In genomic region chr2:37636209-37637077, GRCh38 we compare ENCODE assay signal across 9 cellular contexts. TPM values are rescaled to one million over a fixed set of nuclear protein-coding genes. Genes with fewer than 3 reads are reported as not detected.
DNase-seq lines count a peak whose midpoint lies in the region; ATAC-seq and TF ChIP-seq lines count a peak whose summit lies in the region.
"Had no signal": no experiment of that assay in that cellular context is flagged by ENCODE, and none has a peak within 500 bp of the region (broad histone marks: within the 10 kb centered on the region; RNA-seq: fewer than 3 reads in every experiment).

No MANE protein-coding gene starts in this region.

- H3K4me3 Mint-ChIP-seq in activated CD8-positive, alpha-beta memory T cell treated with anti-CD3 and anti-CD28 coated beads, Interleukin-2, amount 10 ng/mL, durations not matched to agents 7 days and 5 days = no peak overlapping the region
- peak overlapping the region; percentile 49 for H3K4me3 Mint-ChIP-seq in activated naive CD8-positive, alpha-beta T cell

- no peaks in the 10 kb centered on the region for H3K9me3 Mint-ChIP-seq in activated CD8-positive, alpha-beta memory T cell treated with anti-CD3 and anti-CD28 coated beads, Interleukin-2, amount 10 ng/mL, durations not matched to agents 7 days and 5 days (ENCODE audit: low read depth)
- H3K9me3 Mint-ChIP-seq in activated naive CD8-positive, alpha-beta T cell (ENCODE audit: low read depth) = no peaks in the 10 kb centered on the region

- WGBS in gastroesophageal sphincter (ENCODE audit: low coverage in 1 of 2), 2 donors = 81 to 97% methylated on average over 3 to 4 of the region's 4 CpGs

- peaks cover 0 to 3% (median 0%) of the 10 kb centered on the region in 3 donors for H3K4me1 ChIP-seq in gastroesophageal sphincter

- TF ChIP-seq CTCF in gastroesophageal sphincter (IDR thresholded peaks at IDR 0.05) = no peak

- no peak for TF ChIP-seq EP300 in gastroesophageal sphincter (IDR thresholded peaks at IDR 0.05)

- H3K36me3 ChIP-seq in gastroesophageal sphincter = no peaks in the 10 kb centered on the region

- CTCF ChIA-PET in activated CD8-positive, alpha-beta memory T cell treated with anti-CD3 and anti-CD28 coated beads, Interleukin-2, amount 10 ng/mL, durations not matched to agents 7 days and 5 days (lab: Charles Lee) = interaction anchor here (1.0 kb wide), 1 partner anchor 197 kb away, joined by 4 read pairs; no protein-coding TSS in a partner anchor

- no peak for DNase-seq in activated CD8-positive, alpha-beta memory T cell treated with anti-CD3 and anti-CD28 coated beads, Interleukin-2, amount 10 ng/mL, durations not matched to agents 7 days and 5 days
- DNase-seq in activated CD8-positive, alpha-beta memory T cell treated with anti-CD3 and anti-CD28 coated beads, Interleukin-2, amount 50 U/mL, for 48 hours = no peak
- DNase-seq in stimulated activated naive CD8-positive, alpha-beta T cell treated with anti-CD3 and anti-CD28 coated beads, Interleukin-15, Interleukin-2, amounts not matched to agents 100 U/mL and 50 U/mL, for 24 hours = peak; percentile 56
- no peak for DNase-seq in AG08396 (ENCODE audit: low spot score)
- DNase-seq: BE2C had no signal

- H3K9me3 ChIP-seq in gastroesophageal sphincter = no peaks in the 10 kb centered on the region
- H3K9me3 ChIP-seq: BE2C had no signal

- peaks cover 8% of the 10 kb centered on the region for H3K36me3 Mint-ChIP-seq in activated CD8-positive, alpha-beta memory T cell treated with anti-CD3 and anti-CD28 coated beads, Interleukin-2, amount 10 ng/mL, durations not matched to agents 7 days and 5 days
- peaks cover 9% of the 10 kb centered on the region for H3K36me3 Mint-ChIP-seq in activated naive CD8-positive, alpha-beta T cell

- peaks cover 44% of the 10 kb centered on the region for H3K4me1 Mint-ChIP-seq in activated CD8-positive, alpha-beta memory T cell treated with anti-CD3 and anti-CD28 coated beads, Interleukin-2, amount 10 ng/mL, durations not matched to agents 7 days and 5 days
- peaks cover 79% of the 10 kb centered on the region for H3K4me1 Mint-ChIP-seq in activated naive CD8-positive, alpha-beta T cell (ENCODE audit: low read depth)

- H3K27ac ChIP-seq in gastroesophageal sphincter = no peak overlapping the region

- no peaks in the 10 kb centered on the region for H3K27me3 Mint-ChIP-seq in activated CD8-positive, alpha-beta memory T cell treated with anti-CD3 and anti-CD28 coated beads, Interleukin-2, amount 10 ng/mL, durations not matched to agents 7 days and 5 days
- no peaks in the 10 kb centered on the region for H3K27me3 Mint-ChIP-seq in activated naive CD8-positive, alpha-beta T cell

- H3K27ac Mint-ChIP-seq in activated CD8-positive, alpha-beta memory T cell treated with anti-CD3 and anti-CD28 coated beads, Interleukin-2, amount 10 ng/mL, durations not matched to agents 7 days and 5 days = peak overlapping the region; percentile 38
- peak overlapping the region; percentile 95 for H3K27ac Mint-ChIP-seq in activated naive CD8-positive, alpha-beta T cell

- H3K27me3 ChIP-seq in gastroesophageal sphincter = no peaks in the 10 kb centered on the region
- H3K27me3 ChIP-seq: BE2C had no signal

- no peak overlapping the region for H3K4me3 ChIP-seq in gastroesophageal sphincter

- TF ChIP-seq POLR2A in gastroesophageal sphincter (IDR thresholded peaks at IDR 0.05) = no peak

- ATAC-seq in activated CD8-positive, alpha-beta memory T cell treated with anti-CD3 and anti-CD28 coated beads, Interleukin-2, amount 10 ng/mL, durations not matched to agents 7 days and 5 days = no peak
- ATAC-seq in HG02973 (IDR thresholded peaks at IDR 0.05; ENCODE audit: unreplicated experiment) (peak; percentile 13), gastroesophageal sphincter (no peak), HG03175 (IDR thresholded peaks at IDR 0.05; ENCODE audit: unreplicated experiment) (no peak)
- ATAC-seq in stimulated activated naive CD8-positive, alpha-beta T cell treated with anti-CD3 and anti-CD28 coated beads, Interleukin-15, Interleukin-2, amounts not matched to agents 100 U/mL and 50 U/mL, for 24 hours = peak; percentile 17

RNA-seq across cellular contexts. Expression of gene CDC42EP3, which starts 35.0 kb away (rescaled TPM):
- 10 to 100 TPM; 27.6 to 32.5 TPM for total RNA-seq in activated CD8-positive, alpha-beta memory T cell treated with anti-CD3 and anti-CD28 coated beads, Interleukin-2, amount 10 ng/mL, durations not matched to agents 7 days and 5 days
- total RNA-seq in gastroesophageal sphincter = 100 to 1,000 TPM in 2 of 4 donors, 10 to 100 TPM in 2; 39.4 to 198 (median 87.4) TPM

Comparison
In these comparisons a context has a peak if more than half of its experiments do, and no peak if none do; other contexts are left out.
1. ATAC-seq: peak in HG02973 (single experiment) and stimulated activated naive CD8-positive, alpha-beta T cell treated with anti-CD3 and anti-CD28 coated beads, Interleukin-15, Interleukin-2, amounts not matched to agents 100 U/mL and 50 U/mL, for 24 hours (single experiment); none in activated CD8-positive, alpha-beta memory T cell treated with anti-CD3 and anti-CD28 coated beads, Interleukin-2, amount 10 ng/mL, durations not matched to agents 7 days and 5 days (single experiment), gastroesophageal sphincter (single experiment) and HG03175 (single experiment).